ENCODE assay signal across 21 cellular contexts in genomic region chr16:5065368-5065767, GRCh38. TPM values are rescaled to one million over a fixed set of nuclear protein-coding genes. Genes with fewer than 3 reads are reported as not detected.
DNase-seq lines count a peak whose midpoint lies in the region; ATAC-seq, FAIRE-seq and TF ChIP-seq lines count a peak whose summit lies in the region.
"Had no signal": no experiment of that assay in that cellular context is flagged by ENCODE, and none has a peak within 500 bp of the region (broad histone marks: within the 10 kb centered on the region; RNA-seq: fewer than 3 reads in every experiment).

No MANE protein-coding gene starts in this region.

- H3K36me3 ChIP-seq in HepG2 (replicated peaks in 1 of 2; ENCODE audit: control insufficient read depth in 1 of 2, insufficient read depth in 2 of 2, low read length in 2 of 2) (no peaks in the 10 kb centered on the region), right lobe of liver (no peaks in the 10 kb centered on the region), neuron (ENCODE audit: insufficient read depth, low read length) (no peaks in the 10 kb centered on the region)
- H3K36me3 ChIP-seq: prostate gland, spleen, WERI-Rb-1 had no signal

- intact Hi-C loops in HepG2 (cut with micrococcal nuclease; ENCODE audit: unreplicated experiment): no loop called here
- intact Hi-C loops in right lobe of liver (cut with DNase I): no loop called here
- intact Hi-C loops in left ventricle myocardium superior (cut with micrococcal nuclease): no loop called here

- in situ Hi-C loops in HepG2 (cut with HindIII; ENCODE audit: extremely low pct_ligation_motif_present, low pct_unique_long_range_greater_than_20kb): no loop called here

- no peak; the same call in 1 of the 2 replicates for TF ChIP-seq CTCF in HepG2 (CRISPR knock-in tag; IDR thresholded peaks at IDR 0.05)
- TF ChIP-seq CTCF in right lobe of liver (IDR thresholded peaks at IDR 0.05): no peak

- WGBS in HepG2 (ENCODE audit: low lambda C conversion rate): 34% methylated on average over 8 of the region's 8 CpGs
- 65% methylated on average over 5 of the region's 8 CpGs for WGBS in right lobe of liver (ENCODE audit: insufficient coverage, low coverage, low lambda C conversion rate, missing lambda C conversion rate)

- peak overlapping the region; percentile 76 for H3K4me2 ChIP-seq in HepG2 (ENCODE audit: low read depth, low read length)

- peaks cover 0 to 4% (median 3%) of the 10 kb centered on the region in 4 donors for H3K4me1 Mint-ChIP-seq in naive thymus-derived CD8-positive, alpha-beta T cell
- H3K4me1 Mint-ChIP-seq: central memory CD8-positive, alpha-beta T cell had no signal

- TF ChIP-seq POLR2A in HepG2 (IDR thresholded peaks at IDR 0.05; ENCODE audit: insufficient read depth in 1 of 2, low read depth in 2 of 2, low read length in 2 of 2) (no peak), right lobe of liver (IDR thresholded peaks at IDR 0.05) (no peak)

- POLR2A ChIA-PET in HepG2 (lab: Yijun Ruan, JAX): interaction anchor here (0.8 to 1.1 kb wide), 2 partner anchors 29 to 31 kb away, joined by 3 to 4 read pairs; partner anchors contain the start of gene NAGPA
- POLR2A ChIA-PET in naive thymus-derived CD8-positive, alpha-beta T cell (lab: Charles Lee): no interaction called here

- H3K79me2 ChIP-seq in HepG2 (ENCODE audit: insufficient read depth, low read length): no peaks in the 10 kb centered on the region

- H3K27ac ChIP-seq in HepG2 (ENCODE audit: extremely low read length, insufficient read depth, low read length): no peak overlapping the region
- H3K27ac ChIP-seq in right lobe of liver: no peak overlapping the region
- H3K27ac ChIP-seq: prostate gland, spleen, WERI-Rb-1 had no signal

- no peak for DNase-seq in HepG2 (ENCODE audit: low spot score)
- no peak for DNase-seq in right lobe of liver
- no peak for DNase-seq in left ventricle myocardium superior
- DNase-seq in naive thymus-derived CD8-positive, alpha-beta T cell: no peak
- no peak for DNase-seq in iPS-NIHi11 (ENCODE audit: low spot score)
- no peak for DNase-seq in NCI-H1417 treated with DMSO at 0.1 percent for 48 hours (lab: John Stamatoyannopoulos, UW)
- DNase-seq: effector CD8-positive, alpha-beta T cell; Karpas-422; mammary epithelial cell; NCI-H2107; NCI-H748 treated with DMSO at 0.1 percent for 48 hours; stimulated activated CD4-positive, alpha-beta T cell treated with anti-CD3 and anti-CD28 coated beads, Interleukin-4, amount 100 ng/mL, for 4 hours; T-helper 2 cell; WERI-Rb-1 had no signal

- H3K4me3 ChIP-seq in HepG2 (replicated peaks in 1 of 3; ENCODE audit: insufficient read depth in 1 of 3, low read depth in 2 of 3, low read length in 3 of 3) (peak overlapping the region in 2 of 3 experiments; percentile 7 to 63; a peak in 2 of 6 replicates), right lobe of liver (no peak overlapping the region), neuron (ENCODE audit: low read length) (no peak overlapping the region)
- H3K4me3 ChIP-seq: prostate gland, spleen had no signal

- H3K9me3 Mint-ChIP-seq in naive thymus-derived CD8-positive, alpha-beta T cell: no peaks in the 10 kb centered on the region
- H3K9me3 Mint-ChIP-seq: central memory CD8-positive, alpha-beta T cell; natural killer cell treated with Interleukin-12 subunit alpha and Interleukin-12 subunit beta and Interleukin-15 and Interleukin-18, amount 100 ng/mL, for 72 hours had no signal

- peaks cover 21% of the 10 kb centered on the region for H3K4me1 ChIP-seq in HepG2 (ENCODE audit: insufficient read depth, low read length)
- no peaks in the 10 kb centered on the region for H3K4me1 ChIP-seq in right lobe of liver
- H3K4me1 ChIP-seq in neuron (ENCODE audit: insufficient read depth, low read length): peaks cover 2% of the 10 kb centered on the region
- H3K4me1 ChIP-seq: prostate gland, spleen had no signal

- no peak for TF ChIP-seq EP300 in HepG2 (IDR thresholded peaks at IDR 0.05; ENCODE audit: low read depth in 2 of 2, low read length in 2 of 2)
- TF ChIP-seq EP300 in HepG2 (CRISPR knock-in tag; IDR thresholded peaks at IDR 0.05; ENCODE audit: borderline replicate concordance): no peak

- no peak overlapping the region for H3K4me3 Mint-ChIP-seq in naive thymus-derived CD8-positive, alpha-beta T cell
- H3K4me3 Mint-ChIP-seq: central memory CD8-positive, alpha-beta T cell; natural killer cell treated with Interleukin-12 subunit alpha and Interleukin-12 subunit beta and Interleukin-15 and Interleukin-18, amount 100 ng/mL, for 72 hours had no signal

- H3K9me3 ChIP-seq in HepG2 (ENCODE audit: low read length) (no peaks in the 10 kb centered on the region), right lobe of liver (no peaks in the 10 kb centered on the region), neuron (ENCODE audit: low read length) (no peaks in the 10 kb centered on the region)
- H3K9me3 ChIP-seq: prostate gland, spleen had no signal

- ATAC-seq in HepG2 (peak; percentile 72), right lobe of liver (no peak), left ventricle myocardium superior (peak; percentile 40), GM21390 (IDR thresholded peaks at IDR 0.05; ENCODE audit: unreplicated experiment) (no peak)
- ATAC-seq in naive thymus-derived CD8-positive, alpha-beta T cell: no peak
- ATAC-seq: esophagus mucosa had no signal

- CTCF ChIA-PET in HepG2 (lab: Yijun Ruan, JAX; ENCODE audit: low intra/inter-chr PET ratio, low total read pairs): no interaction called here

- no peak for FAIRE-seq in HepG2 (lab: Jason Lieb, UNC)

- H2AFZ ChIP-seq in HepG2 (ENCODE audit: low read length) (peak overlapping the region; percentile 18), neuron (ENCODE audit: low read depth, low read length) (peak overlapping the region; percentile 44)

- H3K27ac Mint-ChIP-seq in naive thymus-derived CD8-positive, alpha-beta T cell: no peak overlapping the region
- H3K27ac Mint-ChIP-seq: natural killer cell treated with Interleukin-12 subunit alpha and Interleukin-12 subunit beta and Interleukin-15 and Interleukin-18, amount 100 ng/mL, for 72 hours had no signal

- no peak for TF ChIP-seq RAD21 in HepG2 (CRISPR knock-in tag; IDR thresholded peaks at IDR 0.05)

- H3K36me3 Mint-ChIP-seq in naive thymus-derived CD8-positive, alpha-beta T cell: no peaks in the 10 kb centered on the region
- H3K36me3 Mint-ChIP-seq: natural killer cell treated with Interleukin-12 subunit alpha and Interleukin-12 subunit beta and Interleukin-15 and Interleukin-18, amount 100 ng/mL, for 72 hours had no signal

- peak overlapping the region; percentile 39 for H3K9ac ChIP-seq in HepG2 (ENCODE audit: insufficient read depth, low read depth, low read length)

- no TSS peak for BruUV-seq in HepG2 (replicated peaks; lab: Mats Ljungman, UMichigan)

- no peaks in the 10 kb centered on the region for H4K20me1 ChIP-seq in HepG2 (ENCODE audit: insufficient read depth, low read length)

- H3K27me3 ChIP-seq in HepG2 (ENCODE audit: control insufficient read depth in 1 of 2, insufficient read depth in 2 of 2, low read length in 2 of 2) (peaks cover 0 to 21% of the 10 kb centered on the region in 2 experiments; a peak in 2 of 5 replicates), right lobe of liver (no peaks in the 10 kb centered on the region), neuron (ENCODE audit: insufficient read depth, low read length) (no peaks in the 10 kb centered on the region)
- H3K27me3 ChIP-seq: spleen had no signal

- H3K27me3 Mint-ChIP-seq in naive thymus-derived CD8-positive, alpha-beta T cell: peaks cover 0 to 1% (median 0%) of the 10 kb centered on the region in 5 donors

RNA-seq across cellular contexts. Expression of gene C16orf89, which starts 0.4 kb away (rescaled TPM):
- total RNA-seq in HepG2 (2016; rRNA removed; fragmentation: Illumina TruSeq; extraction: Trizol): 0.97 and 1.9 TPM in 2 replicates
- 0.61 and 0.79 TPM in 2 replicates for total RNA-seq in HepG2 (2016; cell fraction: cytosol; rRNA removed; fragmentation: Illumina TruSeq; extraction: Trizol; ENCODE audit: low read depth)
- 0.45 and 1.1 TPM in 2 replicates for total RNA-seq in HepG2 (2016; cell fraction: insoluble cytoplasmic fraction; rRNA removed; fragmentation: Illumina TruSeq; extraction: Trizol)
- total RNA-seq in HepG2 (2016; cell fraction: membrane; rRNA removed; fragmentation: Illumina TruSeq; extraction: Trizol): 0.76 and 1.0 TPM in 2 replicates
- total RNA-seq in HepG2 (2016; cell fraction: nucleus; rRNA removed; fragmentation: Illumina TruSeq; extraction: Trizol): 0.72 and 0.78 TPM in 2 replicates
- 2.8 and 3.4 TPM in 2 replicates for polyA plus RNA-seq in HepG2 (2011; rRNA removed)
- polyA plus RNA-seq in HepG2 (2011; cell fraction: cytosol; rRNA removed): 2.8 TPM in 2 replicates
- polyA plus RNA-seq in HepG2 (2011; cell fraction: nucleus; rRNA removed): 1.3 and 1.4 TPM in 2 replicates
- 1.7 and 2.7 TPM in 2 replicates for polyA plus RNA-seq in HepG2 (2012)
- polyA plus RNA-seq in HepG2 (2016; cell fraction: cytosol; fragmentation: Illumina TruSeq; extraction: Trizol; ENCODE audit: low read depth): 0.58 and 0.68 TPM in 2 replicates
- 0.85 and 1.2 TPM in 2 replicates for polyA plus RNA-seq in HepG2 (2016; cell fraction: insoluble cytoplasmic fraction; fragmentation: Illumina TruSeq; extraction: Trizol; ENCODE audit: low read depth)
- 0.71 and 0.81 TPM in 2 replicates for polyA plus RNA-seq in HepG2 (2016; cell fraction: membrane; fragmentation: Illumina TruSeq; extraction: Trizol; ENCODE audit: low read depth)
- 1.4 and 2.1 TPM in 2 replicates for polyA plus RNA-seq in HepG2 (2016; cell fraction: nucleus; fragmentation: Illumina TruSeq; extraction: Trizol; ENCODE audit: insufficient read depth, low read depth)
- 1.0 TPM in 1 of 2 replicates, not detected in the other for polyA minus RNA-seq in HepG2 (2011; rRNA and poly(A)+ RNA removed; ENCODE audit: low replicate concordance)
- polyA minus RNA-seq in HepG2 (2011; cell fraction: cytosol; rRNA and poly(A)+ RNA removed): 0.89 and 1.1 TPM in 2 replicates
- 0.50 and 0.90 TPM in 2 replicates for polyA minus RNA-seq in HepG2 (2011; cell fraction: nucleus; rRNA and poly(A)+ RNA removed)
- total RNA-seq in right lobe of liver: not detected
- total RNA-seq in left ventricle myocardium superior: 2.9 TPM
- not detected for total RNA-seq in naive thymus-derived CD8-positive, alpha-beta T cell
- not detected for polyA plus RNA-seq in naive thymus-derived CD8-positive, alpha-beta T cell
- total RNA-seq: mammary epithelial cell; natural killer cell treated with Interleukin-12 subunit alpha and Interleukin-12 subunit beta and Interleukin-15 and Interleukin-18, amount 100 ng/mL, for 72 hours had no signal
- polyA plus RNA-seq: mammary epithelial cell had no signal

RNA-seq across cellular contexts. Expression of gene ALG1, which starts 6.3 kb away (rescaled TPM):
- total RNA-seq in HepG2 (2016; rRNA removed; fragmentation: Illumina TruSeq; extraction: Trizol) (39.6 and 75.6 TPM in 2 replicates), right lobe of liver (10 to 100 TPM; 16.0 to 28.0 (median 16.9) TPM), left ventricle myocardium superior (8.3 TPM)
- total RNA-seq in HepG2 (2016; cell fraction: cytosol; rRNA removed; fragmentation: Illumina TruSeq; extraction: Trizol; ENCODE audit: low read depth): 7.6 and 8.9 TPM in 2 replicates
- 38.5 and 76.0 TPM in 2 replicates for total RNA-seq in HepG2 (2016; cell fraction: insoluble cytoplasmic fraction; rRNA removed; fragmentation: Illumina TruSeq; extraction: Trizol)
- 14.3 and 16.3 TPM in 2 replicates for total RNA-seq in HepG2 (2016; cell fraction: membrane; rRNA removed; fragmentation: Illumina TruSeq; extraction: Trizol)
- total RNA-seq in HepG2 (2016; cell fraction: nucleus; rRNA removed; fragmentation: Illumina TruSeq; extraction: Trizol): 78.0 and 84.8 TPM in 2 replicates
- polyA plus RNA-seq in HepG2 (2011; rRNA removed): 43.3 and 51.5 TPM in 2 replicates
- 46.0 and 52.0 TPM in 2 replicates for polyA plus RNA-seq in HepG2 (2011; cell fraction: cytosol; rRNA removed)
- polyA plus RNA-seq in HepG2 (2011; cell fraction: nucleus; rRNA removed): 37.8 and 40.2 TPM in 2 replicates
- polyA plus RNA-seq in HepG2 (2012): 25.7 and 31.5 TPM in 2 replicates
- 6.3 and 6.5 TPM in 2 replicates for polyA plus RNA-seq in HepG2 (2016; cell fraction: cytosol; fragmentation: Illumina TruSeq; extraction: Trizol; ENCODE audit: low read depth)
- 36.3 and 37.9 TPM in 2 replicates for polyA plus RNA-seq in HepG2 (2016; cell fraction: insoluble cytoplasmic fraction; fragmentation: Illumina TruSeq; extraction: Trizol; ENCODE audit: low read depth)
- 10.1 and 11.8 TPM in 2 replicates for polyA plus RNA-seq in HepG2 (2016; cell fraction: membrane; fragmentation: Illumina TruSeq; extraction: Trizol; ENCODE audit: low read depth)
- 104 and 109 TPM in 2 replicates for polyA plus RNA-seq in HepG2 (2016; cell fraction: nucleus; fragmentation: Illumina TruSeq; extraction: Trizol; ENCODE audit: insufficient read depth, low read depth)
- 135 and 161 TPM in 2 replicates for polyA minus RNA-seq in HepG2 (2011; rRNA and poly(A)+ RNA removed; ENCODE audit: low replicate concordance)
- 28.6 and 36.3 TPM in 2 replicates for polyA minus RNA-seq in HepG2 (2011; cell fraction: cytosol; rRNA and poly(A)+ RNA removed)
- polyA minus RNA-seq in HepG2 (2011; cell fraction: nucleus; rRNA and poly(A)+ RNA removed): 50.0 and 65.8 TPM in 2 replicates
- total RNA-seq in naive thymus-derived CD8-positive, alpha-beta T cell: 10 to 100 TPM; 22.8 to 27.6 TPM
- polyA plus RNA-seq in naive thymus-derived CD8-positive, alpha-beta T cell: 10 to 100 TPM; 23.3 to 25.1 (median 24.3) TPM

RNA-seq across cellular contexts. Expression of gene NAGPA, which starts 31.6 kb away (rescaled TPM):
- total RNA-seq in HepG2 (2016; rRNA removed; fragmentation: Illumina TruSeq; extraction: Trizol) (29.8 and 60.3 TPM in 2 replicates), right lobe of liver (10 to 100 TPM in 2 of 6 experiments, 1 to 10 TPM in 4; 6.6 to 22.1 (median 8.4) TPM), left ventricle myocardium superior (6.1 TPM)
- total RNA-seq in HepG2 (2016; cell fraction: cytosol; rRNA removed; fragmentation: Illumina TruSeq; extraction: Trizol; ENCODE audit: low read depth): 10.2 and 12.2 TPM in 2 replicates
- total RNA-seq in HepG2 (2016; cell fraction: insoluble cytoplasmic fraction; rRNA removed; fragmentation: Illumina TruSeq; extraction: Trizol): 25.3 and 59.7 TPM in 2 replicates
- total RNA-seq in HepG2 (2016; cell fraction: membrane; rRNA removed; fragmentation: Illumina TruSeq; extraction: Trizol): 19.0 and 22.6 TPM in 2 replicates
- total RNA-seq in HepG2 (2016; cell fraction: nucleus; rRNA removed; fragmentation: Illumina TruSeq; extraction: Trizol): 58.3 and 69.4 TPM in 2 replicates
- 27.1 and 31.6 TPM in 2 replicates for polyA plus RNA-seq in HepG2 (2011; rRNA removed)
- polyA plus RNA-seq in HepG2 (2011; cell fraction: cytosol; rRNA removed): 28.0 and 43.3 TPM in 2 replicates
- polyA plus RNA-seq in HepG2 (2011; cell fraction: nucleus; rRNA removed): 119 and 135 TPM in 2 replicates
- polyA plus RNA-seq in HepG2 (2012): 20.6 and 22.0 TPM in 2 replicates
- polyA plus RNA-seq in HepG2 (2016; cell fraction: cytosol; fragmentation: Illumina TruSeq; extraction: Trizol; ENCODE audit: low read depth): 7.6 and 9.3 TPM in 2 replicates
- polyA plus RNA-seq in HepG2 (2016; cell fraction: insoluble cytoplasmic fraction; fragmentation: Illumina TruSeq; extraction: Trizol; ENCODE audit: low read depth): 24.9 and 27.9 TPM in 2 replicates
- polyA plus RNA-seq in HepG2 (2016; cell fraction: membrane; fragmentation: Illumina TruSeq; extraction: Trizol; ENCODE audit: low read depth): 15.1 and 16.1 TPM in 2 replicates
- 111 and 120 TPM in 2 replicates for polyA plus RNA-seq in HepG2 (2016; cell fraction: nucleus; fragmentation: Illumina TruSeq; extraction: Trizol; ENCODE audit: insufficient read depth, low read depth)
- 13.4 and 91.3 TPM in 2 replicates for polyA minus RNA-seq in HepG2 (2011; rRNA and poly(A)+ RNA removed; ENCODE audit: low replicate concordance)
- polyA minus RNA-seq in HepG2 (2011; cell fraction: cytosol; rRNA and poly(A)+ RNA removed): 24.6 and 30.4 TPM in 2 replicates
- polyA minus RNA-seq in HepG2 (2011; cell fraction: nucleus; rRNA and poly(A)+ RNA removed): 41.9 and 43.5 TPM in 2 replicates
- 10 to 100 TPM; 36.7 to 39.0 TPM for total RNA-seq in naive thymus-derived CD8-positive, alpha-beta T cell
- 10 to 100 TPM; 24.8 to 34.1 (median 32.6) TPM for polyA plus RNA-seq in naive thymus-derived CD8-positive, alpha-beta T cell

RNA-seq across cellular contexts. Expression of gene EEF2KMT, which starts 32.2 kb away (rescaled TPM):
- 26.9 and 33.3 TPM in 2 replicates for total RNA-seq in HepG2 (2016; rRNA removed; fragmentation: Illumina TruSeq; extraction: Trizol)
- total RNA-seq in HepG2 (2016; cell fraction: cytosol; rRNA removed; fragmentation: Illumina TruSeq; extraction: Trizol; ENCODE audit: low read depth): 23.3 and 24.2 TPM in 2 replicates
- total RNA-seq in HepG2 (2016; cell fraction: insoluble cytoplasmic fraction; rRNA removed; fragmentation: Illumina TruSeq; extraction: Trizol): 26.7 and 30.7 TPM in 2 replicates
- 31.8 and 38.4 TPM in 2 replicates for total RNA-seq in HepG2 (2016; cell fraction: membrane; rRNA removed; fragmentation: Illumina TruSeq; extraction: Trizol)
- total RNA-seq in HepG2 (2016; cell fraction: nucleus; rRNA removed; fragmentation: Illumina TruSeq; extraction: Trizol): 15.9 and 16.1 TPM in 2 replicates
- polyA plus RNA-seq in HepG2 (2011; rRNA removed): 10.7 and 16.4 TPM in 2 replicates
- polyA plus RNA-seq in HepG2 (2011; cell fraction: cytosol; rRNA removed): 8.7 and 11.7 TPM in 2 replicates
- 16.8 and 18.0 TPM in 2 replicates for polyA plus RNA-seq in HepG2 (2011; cell fraction: nucleus; rRNA removed)
- polyA plus RNA-seq in HepG2 (2012): 14.7 and 16.8 TPM in 2 replicates
- 29.8 and 33.9 TPM in 2 replicates for polyA plus RNA-seq in HepG2 (2016; cell fraction: cytosol; fragmentation: Illumina TruSeq; extraction: Trizol; ENCODE audit: low read depth)
- polyA plus RNA-seq in HepG2 (2016; cell fraction: insoluble cytoplasmic fraction; fragmentation: Illumina TruSeq; extraction: Trizol; ENCODE audit: low read depth): 34.1 and 37.4 TPM in 2 replicates
- polyA plus RNA-seq in HepG2 (2016; cell fraction: membrane; fragmentation: Illumina TruSeq; extraction: Trizol; ENCODE audit: low read depth): 33.8 and 34.3 TPM in 2 replicates
- 21.5 and 26.9 TPM in 2 replicates for polyA plus RNA-seq in HepG2 (2016; cell fraction: nucleus; fragmentation: Illumina TruSeq; extraction: Trizol; ENCODE audit: insufficient read depth, low read depth)
- 20.0 and 23.0 TPM in 2 replicates for polyA minus RNA-seq in HepG2 (2011; rRNA and poly(A)+ RNA removed; ENCODE audit: low replicate concordance)
- polyA minus RNA-seq in HepG2 (2011; cell fraction: cytosol; rRNA and poly(A)+ RNA removed): 6.0 and 6.5 TPM in 2 replicates
- polyA minus RNA-seq in HepG2 (2011; cell fraction: nucleus; rRNA and poly(A)+ RNA removed): 10.3 and 11.7 TPM in 2 replicates
- 10 to 100 TPM in 1 of 6 experiments, 1 to 10 TPM in 5; 6.0 to 10.8 (median 7.4) TPM for total RNA-seq in right lobe of liver
- total RNA-seq in left ventricle myocardium superior: 4.9 TPM
- 10 to 100 TPM; 11.5 to 11.8 TPM for total RNA-seq in naive thymus-derived CD8-positive, alpha-beta T cell
- polyA plus RNA-seq in naive thymus-derived CD8-positive, alpha-beta T cell: 10 to 100 TPM; 11.6 to 20.3 (median 12.6) TPM

Comparison
In these comparisons a context has a peak if more than half of its experiments do, and no peak if none do; other contexts are left out.
1. ATAC-seq: peak in HepG2 (single experiment) and left ventricle myocardium superior (single experiment); none in right lobe of liver (0 of 4), naive thymus-derived CD8-positive, alpha-beta T cell (0 of 2) and GM21390 (single experiment).
2. H3K4me3 ChIP-seq: peak in HepG2 (2 of 3); none in right lobe of liver (0 of 3) and neuron (single experiment).